Comparison of ENCODE assay signal across 8 cellular contexts in the genomic region with DNA sequence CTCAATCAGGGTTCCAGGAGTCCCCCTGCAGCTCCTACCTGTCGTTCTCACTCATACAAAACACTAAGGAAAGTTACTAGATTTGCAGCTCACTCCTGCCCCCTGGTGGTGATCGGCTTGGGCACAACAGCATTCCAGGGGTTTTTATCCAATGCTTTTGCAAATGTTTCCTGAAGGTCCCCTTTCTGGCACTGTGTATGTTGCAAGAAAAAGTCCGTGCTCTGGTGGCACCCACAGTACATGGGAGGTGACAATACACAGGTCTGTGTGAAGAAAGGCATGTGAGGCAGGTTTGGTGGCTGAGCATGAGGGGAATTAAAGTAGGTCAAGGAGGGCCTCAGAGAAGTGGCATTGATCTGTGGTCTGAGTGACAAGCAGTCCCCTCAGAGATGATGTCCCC. TPM values are rescaled to one million over a fixed set of nuclear protein-coding genes. Genes with fewer than 3 reads are reported as not detected.
DNase-seq lines count a peak whose midpoint lies in the region; ATAC-seq and TF ChIP-seq lines count a peak whose summit lies in the region.

No MANE protein-coding gene starts in this region.

- H3K79me1 ChIP-seq in neuronal stem cell (ENCODE audit: low read depth, low read length), result no peaks in the 10 kb centered on the region

- H2AK5ac ChIP-seq in neuronal stem cell (ENCODE audit: low read depth, low read length), result no peak overlapping the region

- H3K4ac ChIP-seq in neuronal stem cell (ENCODE audit: low read length), result no peak overlapping the region

- H3K14ac ChIP-seq in neuronal stem cell (ENCODE audit: low read length), result no peak overlapping the region

- ATAC-seq in HG02840 (IDR thresholded peaks at IDR 0.05; ENCODE audit: low FRiP score, unreplicated experiment), result no peak

- H3K4me3 ChIP-seq in fibroblast of pulmonary artery (replicated peaks; ENCODE audit: low read depth, low read length), result no peak overlapping the region
- peak overlapping the region in 1 of 2 donors; percentile 2 for H3K4me3 ChIP-seq in neuronal stem cell (ENCODE audit: low read length in 2 of 2)

- no peak overlapping the region for H3K9ac ChIP-seq in neuronal stem cell (ENCODE audit: low read depth, low read length, poor library complexity)

- no peak overlapping the region for H4K8ac ChIP-seq in neuronal stem cell (ENCODE audit: low read depth, low read length)

- H3K36me3 ChIP-seq in neuronal stem cell (replicated peaks in 1 of 2; ENCODE audit: control insufficient read depth in 2 of 2, insufficient read depth in 2 of 2, low read length in 2 of 2), result peaks cover 14 to 41% of the 10 kb centered on the region in 2 donors

- no peak overlapping the region for H2BK120ac ChIP-seq in neuronal stem cell (ENCODE audit: low read depth, low read length)

- peaks cover 0 to 1% of the 10 kb centered on the region in 2 donors for H3K9me3 ChIP-seq in neuronal stem cell (replicated peaks in 1 of 2; ENCODE audit: control insufficient read depth in 2 of 2, insufficient read depth in 1 of 2, low read depth in 1 of 2, low read length in 2 of 2)

- H2BK12ac ChIP-seq in neuronal stem cell (ENCODE audit: low read length), result no peak overlapping the region

- H2BK5ac ChIP-seq in neuronal stem cell (ENCODE audit: low read length), result no peak overlapping the region

- no peak overlapping the region for H3K4me2 ChIP-seq in neuronal stem cell (ENCODE audit: insufficient read depth, low read length, poor library complexity, severe bottlenecking)

- H2AFZ ChIP-seq in neuronal stem cell (ENCODE audit: low read length), result no peak overlapping the region

- WGBS in neuronal stem cell (ENCODE audit: extremely low coverage in 2 of 2, insufficient read length in 2 of 2, insufficient replicate concordance in 1 of 2), 2 donors, result no CpG with 5 or more reads among the region's 3 CpGs

- H3K27me3 ChIP-seq in neuronal stem cell (ENCODE audit: control insufficient read depth in 3 of 3, insufficient read depth in 3 of 3, low read depth in 1 of 3, low read length in 3 of 3), result no peaks in the 10 kb centered on the region

- no peaks in the 10 kb centered on the region for H3K4me1 ChIP-seq in neuronal stem cell (ENCODE audit: control insufficient read depth in 2 of 2, insufficient read depth in 1 of 2, low read depth in 1 of 2, low read length in 2 of 2)

- DNase-seq in DMS114 treated with DMSO at 0.1 percent for 48 hours (lab: John Stamatoyannopoulos, UW; ENCODE audit: unreplicated experiment) (peak; percentile 46), LHCN-M2 (ENCODE audit: low read depth) (peak; percentile 70), RKO (ENCODE audit: low spot score) (peak; percentile 79), fibroblast of pulmonary artery (ENCODE audit: low read depth) (peak; percentile 87), neuronal stem cell (ENCODE audit: low spot score) (peak; percentile 85), superior temporal gyrus (ENCODE audit: extremely low spot score) (peak; percentile 94)
- peak; percentile 89 to 94 for DNase-seq in activated T-cell treated with anti-CD3 and anti-CD28 coated beads, Interleukin-2, amount 50 U/mL, for 48 hours

- peak; percentile 96 for TF ChIP-seq CTCF in fibroblast of pulmonary artery (IDR thresholded peaks at IDR 0.05; ENCODE audit: low read length, missing control alignments)

- H2BK15ac ChIP-seq in neuronal stem cell (ENCODE audit: low read length), result no peak overlapping the region

- no peak overlapping the region for H3K23ac ChIP-seq in neuronal stem cell (ENCODE audit: low read depth, low read length, poor library complexity)

- H3K27ac ChIP-seq in neuronal stem cell (replicated peaks; ENCODE audit: low read length), result no peak overlapping the region

- no peak overlapping the region for H4K91ac ChIP-seq in neuronal stem cell (ENCODE audit: low read depth, low read length, poor library complexity)

- no peak overlapping the region for H3K18ac ChIP-seq in neuronal stem cell (ENCODE audit: low read length)

RNA-seq across cellular contexts. Expression of a gene that starts 8.6 kb away (rescaled TPM):
- total RNA-seq in LHCN-M2 (2014; rRNA removed), result 78.5 and 97.8 TPM in 2 replicates
- polyA plus RNA-seq in LHCN-M2 (2012), result 76.1 TPM
- polyA plus RNA-seq in neuronal stem cell (2013, experiment 1 of 2), result 31.5 TPM
- 29.4 TPM for polyA plus RNA-seq in neuronal stem cell (2013, experiment 2 of 2)

RNA-seq across cellular contexts. Expression of a gene that starts 14.4 kb away (rescaled TPM):
- 311 and 327 TPM in 2 replicates for total RNA-seq in LHCN-M2 (2014; rRNA removed)
- 285 TPM for polyA plus RNA-seq in LHCN-M2 (2012)
- 93.1 TPM for polyA plus RNA-seq in neuronal stem cell (2013, experiment 1 of 2)
- polyA plus RNA-seq in neuronal stem cell (2013, experiment 2 of 2), result 91.5 TPM

RNA-seq across cellular contexts. Expression of a gene that starts 31.4 kb away (rescaled TPM):
- total RNA-seq in LHCN-M2 (2014; rRNA removed), result 1.9 and 2.0 TPM in 2 replicates
- polyA plus RNA-seq in LHCN-M2 (2012), result 5.8 TPM
- 3.9 TPM for polyA plus RNA-seq in neuronal stem cell (2013, experiment 1 of 2)
- 4.1 TPM for polyA plus RNA-seq in neuronal stem cell (2013, experiment 2 of 2)

RNA-seq across cellular contexts. Expression of a gene that starts 49.5 kb away (rescaled TPM):
- 6.7 and 9.0 TPM in 2 replicates for total RNA-seq in LHCN-M2 (2014; rRNA removed)
- polyA plus RNA-seq in LHCN-M2 (2012), result 25.4 TPM
- polyA plus RNA-seq in neuronal stem cell (2013, experiment 1 of 2), result 1.3 TPM
- 1.5 TPM for polyA plus RNA-seq in neuronal stem cell (2013, experiment 2 of 2)

RNA-seq across cellular contexts. Expression of a gene that starts 55.6 kb away (rescaled TPM):
- 26.8 and 37.4 TPM in 2 replicates for total RNA-seq in LHCN-M2 (2014; rRNA removed)
- 21.1 TPM for polyA plus RNA-seq in LHCN-M2 (2012)
- 44.6 TPM for polyA plus RNA-seq in neuronal stem cell (2013, experiment 1 of 2)
- polyA plus RNA-seq in neuronal stem cell (2013, experiment 2 of 2), result 45.3 TPM
